Comparison of ENCODE assay signal across 1 cellular context in the genomic region with DNA sequence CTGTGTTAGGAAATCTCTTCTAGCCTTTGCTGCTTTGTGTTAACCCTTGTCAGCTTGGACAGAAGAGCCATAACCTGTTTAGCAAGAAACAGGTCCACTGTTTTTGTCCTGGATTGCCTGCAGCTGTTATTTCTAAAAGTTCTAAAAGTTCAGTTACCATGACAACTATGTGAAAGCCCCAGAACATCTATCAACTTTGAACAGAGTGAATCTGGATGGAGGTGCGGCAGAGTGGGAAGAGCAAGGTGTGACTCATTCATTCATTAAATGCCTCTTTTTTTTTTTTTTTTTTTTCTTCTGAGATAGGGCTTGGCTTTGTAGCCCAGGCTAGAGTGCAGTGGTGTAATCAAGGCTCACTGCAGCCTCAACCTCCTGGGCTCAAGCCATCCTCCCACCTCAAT.
TF ChIP-seq lines count a peak whose summit lies in the region.

No MANE protein-coding gene starts in this region.

TF ChIP-seq in HepG2, 621 proteins besides CTCF, POLR2A, EP300 and RAD21:
- no peak for TF ChIP-seq ZNF563 (CRISPR knock-in tag; IDR thresholded peaks at IDR 0.05)
- TF ChIP-seq ZSCAN12 (CRISPR knock-in tag; IDR thresholded peaks at IDR 0.05) = no peak
- TF ChIP-seq ZNF790 (CRISPR knock-in tag; IDR thresholded peaks at IDR 0.05; ENCODE audit: borderline replicate concordance) = no peak
- no peak for TF ChIP-seq MATR3 (CRISPR knock-in tag; IDR thresholded peaks at IDR 0.05)
- TF ChIP-seq HMGA1 (CRISPR knock-in tag; conservative IDR thresholded peaks at IDR 0.05) = no peak
- no peak for TF ChIP-seq ZNF782 (CRISPR knock-in tag; IDR thresholded peaks at IDR 0.05; ENCODE audit: borderline replicate concordance)
- no peak for TF ChIP-seq ELF3 (CRISPR knock-in tag; IDR thresholded peaks at IDR 0.05)
- TF ChIP-seq, protein P1, sequence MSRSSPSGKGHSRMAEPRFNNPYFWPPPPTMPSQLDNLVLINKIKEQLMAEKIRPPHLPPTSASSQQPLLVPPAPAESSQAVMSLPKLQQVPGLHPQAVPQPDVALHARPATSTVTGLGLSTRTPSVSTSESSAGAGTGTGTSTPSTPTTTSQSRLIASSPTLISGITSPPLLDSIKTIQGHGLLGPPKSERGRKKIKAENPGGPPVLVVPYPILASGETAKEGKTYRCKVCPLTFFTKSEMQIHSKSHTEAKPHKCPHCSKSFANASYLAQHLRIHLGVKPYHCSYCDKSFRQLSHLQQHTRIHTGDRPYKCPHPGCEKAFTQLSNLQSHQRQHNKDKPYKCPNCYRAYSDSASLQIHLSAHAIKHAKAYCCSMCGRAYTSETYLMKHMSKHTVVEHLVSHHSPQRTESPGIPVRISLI (CRISPR knock-in tag; IDR thresholded peaks at IDR 0.05; ENCODE audit: borderline replicate concordance) = 0 out of 2 replicates have a peak, but pooled peaks have one; percentile 28
- TF ChIP-seq, protein P2, sequence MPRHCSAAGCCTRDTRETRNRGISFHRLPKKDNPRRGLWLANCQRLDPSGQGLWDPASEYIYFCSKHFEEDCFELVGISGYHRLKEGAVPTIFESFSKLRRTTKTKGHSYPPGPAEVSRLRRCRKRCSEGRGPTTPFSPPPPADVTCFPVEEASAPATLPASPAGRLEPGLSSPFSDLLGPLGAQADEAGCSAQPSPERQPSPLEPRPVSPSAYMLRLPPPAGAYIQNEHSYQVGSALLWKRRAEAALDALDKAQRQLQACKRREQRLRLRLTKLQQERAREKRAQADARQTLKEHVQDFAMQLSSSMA (CRISPR knock-in tag; IDR thresholded peaks at IDR 0.05) = no peak
- TF ChIP-seq, protein P3, sequence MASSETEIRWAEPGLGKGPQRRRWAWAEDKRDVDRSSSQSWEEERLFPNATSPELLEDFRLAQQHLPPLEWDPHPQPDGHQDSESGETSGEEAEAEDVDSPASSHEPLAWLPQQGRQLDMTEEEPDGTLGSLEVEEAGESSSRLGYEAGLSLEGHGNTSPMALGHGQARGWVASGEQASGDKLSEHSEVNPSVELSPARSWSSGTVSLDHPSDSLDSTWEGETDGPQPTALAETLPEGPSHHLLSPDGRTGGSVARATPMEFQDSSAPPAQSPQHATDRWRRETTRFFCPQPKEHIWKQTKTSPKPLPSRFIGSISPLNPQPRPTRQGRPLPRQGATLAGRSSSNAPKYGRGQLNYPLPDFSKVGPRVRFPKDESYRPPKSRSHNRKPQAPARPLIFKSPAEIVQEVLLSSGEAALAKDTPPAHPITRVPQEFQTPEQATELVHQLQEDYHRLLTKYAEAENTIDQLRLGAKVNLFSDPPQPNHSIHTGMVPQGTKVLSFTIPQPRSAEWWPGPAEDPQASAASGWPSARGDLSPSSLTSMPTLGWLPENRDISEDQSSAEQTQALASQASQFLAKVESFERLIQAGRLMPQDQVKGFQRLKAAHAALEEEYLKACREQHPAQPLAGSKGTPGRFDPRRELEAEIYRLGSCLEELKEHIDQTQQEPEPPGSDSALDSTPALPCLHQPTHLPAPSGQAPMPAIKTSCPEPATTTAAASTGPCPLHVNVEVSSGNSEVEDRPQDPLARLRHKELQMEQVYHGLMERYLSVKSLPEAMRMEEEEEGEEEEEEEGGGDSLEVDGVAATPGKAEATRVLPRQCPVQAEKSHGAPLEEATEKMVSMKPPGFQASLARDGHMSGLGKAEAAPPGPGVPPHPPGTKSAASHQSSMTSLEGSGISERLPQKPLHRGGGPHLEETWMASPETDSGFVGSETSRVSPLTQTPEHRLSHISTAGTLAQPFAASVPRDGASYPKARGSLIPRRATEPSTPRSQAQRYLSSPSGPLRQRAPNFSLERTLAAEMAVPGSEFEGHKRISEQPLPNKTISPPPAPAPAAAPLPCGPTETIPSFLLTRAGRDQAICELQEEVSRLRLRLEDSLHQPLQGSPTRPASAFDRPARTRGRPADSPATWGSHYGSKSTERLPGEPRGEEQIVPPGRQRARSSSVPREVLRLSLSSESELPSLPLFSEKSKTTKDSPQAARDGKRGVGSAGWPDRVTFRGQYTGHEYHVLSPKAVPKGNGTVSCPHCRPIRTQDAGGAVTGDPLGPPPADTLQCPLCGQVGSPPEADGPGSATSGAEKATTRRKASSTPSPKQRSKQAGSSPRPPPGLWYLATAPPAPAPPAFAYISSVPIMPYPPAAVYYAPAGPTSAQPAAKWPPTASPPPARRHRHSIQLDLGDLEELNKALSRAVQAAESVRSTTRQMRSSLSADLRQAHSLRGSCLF (CRISPR knock-in tag; IDR thresholded peaks at IDR 0.05; ENCODE audit: borderline replicate concordance) = no peak
- TF ChIP-seq KDM2A (CRISPR knock-in tag; IDR thresholded peaks at IDR 0.05; ENCODE audit: borderline replicate concordance, low read depth) = no peak
- TF ChIP-seq RFX3 (CRISPR knock-in tag; IDR thresholded peaks at IDR 0.05) = peak; percentile 51; the same call in 1 of the 2 replicates
- TF ChIP-seq, protein P4, sequence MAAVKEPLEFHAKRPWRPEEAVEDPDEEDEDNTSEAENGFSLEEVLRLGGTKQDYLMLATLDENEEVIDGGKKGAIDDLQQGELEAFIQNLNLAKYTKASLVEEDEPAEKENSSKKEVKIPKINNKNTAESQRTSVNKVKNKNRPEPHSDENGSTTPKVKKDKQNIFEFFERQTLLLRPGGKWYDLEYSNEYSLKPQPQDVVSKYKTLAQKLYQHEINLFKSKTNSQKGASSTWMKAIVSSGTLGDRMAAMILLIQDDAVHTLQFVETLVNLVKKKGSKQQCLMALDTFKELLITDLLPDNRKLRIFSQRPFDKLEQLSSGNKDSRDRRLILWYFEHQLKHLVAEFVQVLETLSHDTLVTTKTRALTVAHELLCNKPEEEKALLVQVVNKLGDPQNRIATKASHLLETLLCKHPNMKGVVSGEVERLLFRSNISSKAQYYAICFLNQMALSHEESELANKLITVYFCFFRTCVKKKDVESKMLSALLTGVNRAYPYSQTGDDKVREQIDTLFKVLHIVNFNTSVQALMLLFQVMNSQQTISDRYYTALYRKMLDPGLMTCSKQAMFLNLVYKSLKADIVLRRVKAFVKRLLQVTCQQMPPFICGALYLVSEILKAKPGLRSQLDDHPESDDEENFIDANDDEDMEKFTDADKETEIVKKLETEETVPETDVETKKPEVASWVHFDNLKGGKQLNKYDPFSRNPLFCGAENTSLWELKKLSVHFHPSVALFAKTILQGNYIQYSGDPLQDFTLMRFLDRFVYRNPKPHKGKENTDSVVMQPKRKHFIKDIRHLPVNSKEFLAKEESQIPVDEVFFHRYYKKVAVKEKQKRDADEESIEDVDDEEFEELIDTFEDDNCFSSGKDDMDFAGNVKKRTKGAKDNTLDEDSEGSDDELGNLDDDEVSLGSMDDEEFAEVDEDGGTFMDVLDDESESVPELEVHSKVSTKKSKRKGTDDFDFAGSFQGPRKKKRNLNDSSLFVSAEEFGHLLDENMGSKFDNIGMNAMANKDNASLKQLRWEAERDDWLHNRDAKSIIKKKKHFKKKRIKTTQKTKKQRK (IDR thresholded peaks at IDR 0.05; ENCODE audit: low read length) = no peak
- TF ChIP-seq RFX1 (IDR thresholded peaks at IDR 0.05) = peak; percentile 76
- no peak for TF ChIP-seq CHD2 (IDR thresholded peaks at IDR 0.05; ENCODE audit: low read depth, low read length)
- TF ChIP-seq, protein P5, sequence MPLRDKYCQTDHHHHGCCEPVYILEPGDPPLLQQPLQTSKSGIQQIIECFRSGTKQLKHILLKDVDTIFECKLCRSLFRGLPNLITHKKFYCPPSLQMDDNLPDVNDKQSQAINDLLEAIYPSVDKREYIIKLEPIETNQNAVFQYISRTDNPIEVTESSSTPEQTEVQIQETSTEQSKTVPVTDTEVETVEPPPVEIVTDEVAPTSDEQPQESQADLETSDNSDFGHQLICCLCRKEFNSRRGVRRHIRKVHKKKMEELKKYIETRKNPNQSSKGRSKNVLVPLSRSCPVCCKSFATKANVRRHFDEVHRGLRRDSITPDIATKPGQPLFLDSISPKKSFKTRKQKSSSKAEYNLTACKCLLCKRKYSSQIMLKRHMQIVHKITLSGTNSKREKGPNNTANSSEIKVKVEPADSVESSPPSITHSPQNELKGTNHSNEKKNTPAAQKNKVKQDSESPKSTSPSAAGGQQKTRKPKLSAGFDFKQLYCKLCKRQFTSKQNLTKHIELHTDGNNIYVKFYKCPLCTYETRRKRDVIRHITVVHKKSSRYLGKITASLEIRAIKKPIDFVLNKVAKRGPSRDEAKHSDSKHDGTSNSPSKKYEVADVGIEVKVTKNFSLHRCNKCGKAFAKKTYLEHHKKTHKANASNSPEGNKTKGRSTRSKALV (CRISPR knock-in tag; IDR thresholded peaks at IDR 0.05) = no peak
- peak; percentile 65 for TF ChIP-seq FOSL2 (CRISPR knock-in tag; IDR thresholded peaks at IDR 0.05)
- no peak for TF ChIP-seq ZNF205 (CRISPR knock-in tag; IDR thresholded peaks at IDR 0.05)
- peak; percentile 89 for TF ChIP-seq ZNF652 (CRISPR knock-in tag; IDR thresholded peaks at IDR 0.05; ENCODE audit: borderline replicate concordance, low read depth)
- TF ChIP-seq ZNF296 (CRISPR knock-in tag; conservative IDR thresholded peaks at IDR 0.05) = no peak
TF ChIP-seq in HepG2: peak in this region for 5.
